Comparison of ENCODE assay signal across 24 cellular contexts in the genomic region with DNA sequence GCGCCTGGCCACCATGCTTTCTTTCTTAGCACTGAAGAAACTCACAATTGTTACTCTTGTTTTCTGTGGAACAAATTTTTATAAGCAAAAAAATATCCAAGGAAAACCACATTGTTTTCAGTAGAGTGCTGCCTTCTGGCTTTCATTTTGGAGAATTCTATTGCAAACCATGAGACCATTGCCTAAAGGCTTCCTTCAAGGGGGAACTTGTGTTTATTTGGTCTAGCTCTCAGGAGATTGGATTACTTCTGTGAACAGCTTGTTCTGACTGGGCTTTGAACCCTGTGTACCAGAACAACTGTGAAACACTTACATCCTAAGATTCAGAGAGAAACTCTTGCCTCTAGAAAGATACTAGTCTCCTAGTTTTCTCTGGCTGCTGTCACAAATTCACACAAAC. TPM values are rescaled to one million over a fixed set of nuclear protein-coding genes. Genes with fewer than 3 reads are reported as not detected.
DNase-seq lines count a peak whose midpoint lies in the region; ATAC-seq and TF ChIP-seq lines count a peak whose summit lies in the region.
"Had no signal": no experiment of that assay in that cellular context is flagged by ENCODE, and none has a peak within 500 bp of the region (broad histone marks: within the 10 kb centered on the region; RNA-seq: fewer than 3 reads in every experiment).

No MANE protein-coding gene starts in this region.

- no peaks in the 10 kb centered on the region for H3K9me3 ChIP-seq in breast epithelium
- no peaks in the 10 kb centered on the region for H3K9me3 ChIP-seq in hepatocyte (ENCODE audit: low read depth)
- H3K9me3 ChIP-seq: SJCRH30 had no signal

- 65% methylated on average over 1 of the region's 1 CpG for WGBS in hepatocyte (ENCODE audit: low lambda C conversion rate, missing lambda C conversion rate)

- no peaks in the 10 kb centered on the region for H3K36me3 ChIP-seq in breast epithelium
- no peaks in the 10 kb centered on the region for H3K36me3 ChIP-seq in hepatocyte (replicated peaks; ENCODE audit: insufficient read depth, low read depth)
- H3K36me3 ChIP-seq: SJCRH30 had no signal

- no peak overlapping the region for H3K4me2 ChIP-seq in hepatocyte

- DNase-seq in MCF 10A (ENCODE audit: unreplicated experiment) (no peak), breast epithelium (ENCODE audit: low spot score in 2 of 2) (no peak), brain pericyte (ENCODE audit: low read depth, low spot score) (peak; percentile 64), hepatocyte (ENCODE audit: low spot score) (no peak), hepatic stellate cell (ENCODE audit: low spot score) (no peak), DMS 273 (lab: John Stamatoyannopoulos, UW; ENCODE audit: unreplicated experiment) (no peak)
- no peak for DNase-seq in effector memory CD8-positive, alpha-beta T cell
- DNase-seq: AML-193; Calu3; CD8-positive, alpha-beta memory T cell; GDM1; NCI-H1105; NCI-H146; NCI-H2029; NCI-H226; NCI-H510A treated with DMSO at 0.1 percent for 48 hours; NCI-H748 treated with DMSO at 0.1 percent for 48 hours; NK-92 treated with Interleukin-12 subunit alpha and Interleukin-12 subunit beta, amount 100 ng/mL, for 24 hours had no signal

- no peak for TF ChIP-seq CTCF in MCF 10A (IDR thresholded peaks at IDR 0.05; ENCODE audit: unreplicated experiment)
- TF ChIP-seq CTCF in breast epithelium (IDR thresholded peaks at IDR 0.05), result no peak
- no peak for TF ChIP-seq CTCF in hepatocyte (IDR thresholded peaks at IDR 0.05; ENCODE audit: poor library complexity)

- no peaks in the 10 kb centered on the region for H3K79me2 ChIP-seq in hepatocyte

- CTCF ChIA-PET in MCF 10A (lab: Yijun Ruan, JAX), result no interaction called here

- H3K9me2 ChIP-seq in hepatocyte (replicated peaks; ENCODE audit: insufficient read depth), result no peaks in the 10 kb centered on the region

- no peak overlapping the region for H3K27ac ChIP-seq in breast epithelium
- peak overlapping the region; percentile 46 for H3K27ac ChIP-seq in hepatocyte
- H3K27ac ChIP-seq: 22Rv1, C4-2B, SJCRH30 had no signal

- H3K27me3 Mint-ChIP-seq in MCF 10A (ENCODE audit: insufficient read depth, unreplicated experiment), result no peaks in the 10 kb centered on the region
- H3K27me3 Mint-ChIP-seq in effector memory CD8-positive, alpha-beta T cell, result peaks cover 28 to 43% of the 10 kb centered on the region in 2 donors

- no peaks in the 10 kb centered on the region for H3K9me3 Mint-ChIP-seq in MCF 10A (ENCODE audit: unreplicated experiment)
- H3K9me3 Mint-ChIP-seq in effector memory CD8-positive, alpha-beta T cell, result no peaks in the 10 kb centered on the region

- no peaks in the 10 kb centered on the region for H4K20me1 ChIP-seq in hepatocyte (ENCODE audit: insufficient read depth, poor library complexity, severe bottlenecking)

- peak overlapping the region; percentile 20 for H3K27ac Mint-ChIP-seq in MCF 10A (ENCODE audit: low read depth, unreplicated experiment)
- no peak overlapping the region for H3K27ac Mint-ChIP-seq in effector memory CD8-positive, alpha-beta T cell
- H3K27ac Mint-ChIP-seq: CD8-positive, alpha-beta memory T cell had no signal

- no peak overlapping the region for H2AFZ ChIP-seq in hepatocyte

- no peak for ATAC-seq in GM18868 (IDR thresholded peaks at IDR 0.05; ENCODE audit: unreplicated experiment)
- ATAC-seq in effector memory CD8-positive, alpha-beta T cell (replicated peaks), result no peak
- ATAC-seq: K562 had no signal

- no peaks in the 10 kb centered on the region for H3K4me1 Mint-ChIP-seq in MCF 10A (ENCODE audit: insufficient read depth, unreplicated experiment)
- no peaks in the 10 kb centered on the region for H3K4me1 Mint-ChIP-seq in effector memory CD8-positive, alpha-beta T cell (ENCODE audit: low read depth in 2 of 2)
- H3K4me1 Mint-ChIP-seq: CD8-positive, alpha-beta memory T cell had no signal

- H3K27me3 ChIP-seq in breast epithelium (no peaks in the 10 kb centered on the region), hepatocyte (no peaks in the 10 kb centered on the region)
- H3K27me3 ChIP-seq: SJCRH30 had no signal

- H3K36me3 Mint-ChIP-seq in MCF 10A (ENCODE audit: insufficient read depth, unreplicated experiment), result peaks cover 92% of the 10 kb centered on the region
- H3K36me3 Mint-ChIP-seq in effector memory CD8-positive, alpha-beta T cell (ENCODE audit: insufficient read depth), result no peaks in the 10 kb centered on the region
- H3K36me3 Mint-ChIP-seq: CD8-positive, alpha-beta memory T cell had no signal

- POLR2A ChIA-PET in MCF 10A (lab: Yijun Ruan, JAX), result interaction anchor here (0.6 kb wide), 1 partner anchor 13 kb away, joined by 3 read pairs; no protein-coding TSS in a partner anchor

- BruUV-seq in MCF 10A (replicated peaks; lab: Mats Ljungman, UMichigan), result no TSS peak

- intact Hi-C loops in MCF 10A (cut with micrococcal nuclease) (no loop called here), breast epithelium (cut with DNase I; ENCODE audit: low total_unique reads) (no loop called here)

- no peak overlapping the region for H3K4me3 ChIP-seq in breast epithelium
- H3K4me3 ChIP-seq in hepatocyte, result no peak overlapping the region
- H3K4me3 ChIP-seq: K562, SJCRH30 had no signal

- H3K4me3 Mint-ChIP-seq in MCF 10A (ENCODE audit: unreplicated experiment), result no peak overlapping the region
- H3K4me3 Mint-ChIP-seq in effector memory CD8-positive, alpha-beta T cell, result no peak overlapping the region
- H3K4me3 Mint-ChIP-seq: CD8-positive, alpha-beta memory T cell had no signal

- TF ChIP-seq POLR2A in breast epithelium (IDR thresholded peaks at IDR 0.05), result no peak

- H3K4me1 ChIP-seq in breast epithelium (no peaks in the 10 kb centered on the region), hepatocyte (ENCODE audit: insufficient read depth) (peaks cover 20% of the 10 kb centered on the region)

RNA-seq across cellular contexts. Expression of a gene that starts 32.1 kb away (rescaled TPM):
- 123 and 157 TPM in 2 replicates for total RNA-seq in MCF 10A (2022)
- 10 to 100 TPM; 18.4 to 72.2 (median 47.2) TPM for total RNA-seq in breast epithelium
- total RNA-seq in hepatocyte, result 46.2 and 56.0 TPM in 2 replicates
- polyA plus RNA-seq in hepatocyte, result 31.5 and 36.9 TPM in 2 replicates
- total RNA-seq: OCI-LY7 had no signal
- polyA plus RNA-seq: CD8-positive, alpha-beta memory T cell had no signal

RNA-seq across cellular contexts. Expression of a gene that starts 35.7 kb away (rescaled TPM):
- 29.6 and 38.5 TPM in 2 replicates for total RNA-seq in MCF 10A (2022)
- total RNA-seq in breast epithelium, result 10 to 100 TPM; 40.3 to 56.2 (median 55.9) TPM
- total RNA-seq in hepatocyte, result 39.6 and 53.6 TPM in 2 replicates
- polyA plus RNA-seq in hepatocyte, result 33.0 and 35.2 TPM in 2 replicates

RNA-seq across cellular contexts. Expression of a gene that starts 35.9 kb away (rescaled TPM):
- total RNA-seq in MCF 10A (2022) (6.7 and 10.2 TPM in 2 replicates), breast epithelium (10 to 100 TPM; 10.4 to 29.2 (median 20.2) TPM), hepatocyte (42.7 and 50.1 TPM in 2 replicates)
- polyA plus RNA-seq in hepatocyte, result 9.0 and 15.5 TPM in 2 replicates
